Comparison of ENCODE assay signal across 14 cellular contexts in the genomic region with DNA sequence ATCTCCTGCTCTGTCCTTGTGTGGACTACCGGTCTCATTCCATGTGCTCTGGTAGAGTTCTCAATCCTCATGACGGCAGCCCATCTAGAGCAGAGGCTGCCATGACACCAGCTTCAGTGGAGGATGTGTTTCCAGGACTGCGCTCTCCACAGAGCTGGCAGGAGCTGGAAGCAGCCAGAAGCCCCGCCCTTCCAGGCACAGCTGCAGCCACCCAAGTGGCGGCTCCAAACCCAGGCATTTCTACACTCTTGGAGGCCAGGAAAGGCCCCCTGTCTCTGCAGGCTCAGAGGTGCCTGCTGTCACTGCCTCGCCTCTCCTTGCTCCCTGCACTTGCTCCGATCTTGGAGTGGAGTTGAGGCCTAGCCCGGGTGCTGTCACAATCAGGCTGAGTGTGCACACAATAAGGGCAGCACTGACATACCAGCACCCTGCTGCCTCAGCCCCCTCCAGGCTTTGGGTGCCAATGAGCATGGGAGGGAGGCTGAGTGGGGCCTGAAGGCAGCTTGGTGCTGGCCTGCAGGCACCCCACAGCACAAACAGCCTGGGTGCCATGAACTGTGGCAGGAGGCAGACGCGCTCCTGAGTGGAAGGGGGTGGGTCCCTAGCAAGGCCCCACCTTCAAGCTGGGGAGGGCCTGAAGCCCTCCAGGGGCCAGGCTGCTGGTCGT.
DNase-seq lines count a peak whose midpoint lies in the region; ATAC-seq and TF ChIP-seq lines count a peak whose summit lies in the region.
"Had no signal": no experiment of that assay in that cellular context is flagged by ENCODE, and none has a peak within 500 bp of the region (broad histone marks: within the 10 kb centered on the region; RNA-seq: fewer than 3 reads in every experiment).

No MANE protein-coding gene starts in this region.

- H3K4me1 Mint-ChIP-seq in WTC11, result peaks cover 9% of the 10 kb centered on the region
- no peaks in the 10 kb centered on the region for H3K4me1 Mint-ChIP-seq in activated CD8-positive, alpha-beta T cell treated with anti-CD3 and anti-CD28 coated beads, Interleukin-2, amount 10 ng/mL, durations not matched to agents 7 days and 5 days (ENCODE audit: low read depth)
- no peaks in the 10 kb centered on the region for H3K4me1 Mint-ChIP-seq in nephron progenitor cell

- TF ChIP-seq CTCF in WTC11 (IDR thresholded peaks at IDR 0.05), result no peak
- TF ChIP-seq CTCF in GM13977 (IDR thresholded peaks at IDR 0.05; ENCODE audit: extremely low read depth, insufficient read depth, missing control alignments), result no peak
- TF ChIP-seq CTCF in nephron progenitor cell (IDR thresholded peaks at IDR 0.05), result no peak

- no peak overlapping the region for H3K4me3 Mint-ChIP-seq in WTC11
- no peak overlapping the region for H3K4me3 Mint-ChIP-seq in activated CD8-positive, alpha-beta T cell treated with anti-CD3 and anti-CD28 coated beads, Interleukin-2, amount 10 ng/mL, durations not matched to agents 7 days and 5 days
- no peak overlapping the region for H3K4me3 Mint-ChIP-seq in nephron progenitor cell
- H3K4me3 Mint-ChIP-seq: CD4-positive, alpha-beta T cell; GM23338 had no signal

- CTCF ChIA-PET in WTC11 (lab: Charles Lee), result no interaction called here
- CTCF ChIA-PET in activated CD8-positive, alpha-beta T cell treated with anti-CD3 and anti-CD28 coated beads, Interleukin-2, amount 10 ng/mL, durations not matched to agents 7 days and 5 days (lab: Charles Lee), result no interaction called here

- in situ Hi-C loops in GM13977 (cut with MboI; ENCODE audit: low pct_unique_long_range_greater_than_20kb, low sequenced_read_pairs, unreplicated experiment), result no loop called here

- H3K27me3 Mint-ChIP-seq in WTC11 (ENCODE audit: low read depth) (no peaks in the 10 kb centered on the region), nephron progenitor cell (ENCODE audit: low read depth, poor library complexity) (no peaks in the 10 kb centered on the region)
- no peaks in the 10 kb centered on the region for H3K27me3 Mint-ChIP-seq in activated CD8-positive, alpha-beta T cell treated with anti-CD3 and anti-CD28 coated beads, Interleukin-2, amount 10 ng/mL, durations not matched to agents 7 days and 5 days (ENCODE audit: low read depth)
- H3K27me3 Mint-ChIP-seq: CD4-positive, alpha-beta T cell had no signal

- no peaks in the 10 kb centered on the region; the same call in 1 of the 2 replicates for H3K36me3 Mint-ChIP-seq in WTC11
- no peaks in the 10 kb centered on the region for H3K36me3 Mint-ChIP-seq in activated CD8-positive, alpha-beta T cell treated with anti-CD3 and anti-CD28 coated beads, Interleukin-2, amount 10 ng/mL, durations not matched to agents 7 days and 5 days (ENCODE audit: low read depth)
- H3K36me3 Mint-ChIP-seq in nephron progenitor cell (ENCODE audit: low read depth), result peaks cover 10% of the 10 kb centered on the region

- H3K27ac Mint-ChIP-seq in WTC11, result no peak overlapping the region
- H3K27ac Mint-ChIP-seq in activated CD8-positive, alpha-beta T cell treated with anti-CD3 and anti-CD28 coated beads, Interleukin-2, amount 10 ng/mL, durations not matched to agents 7 days and 5 days, result no peak overlapping the region
- no peak overlapping the region for H3K27ac Mint-ChIP-seq in nephron progenitor cell
- H3K27ac Mint-ChIP-seq: CD4-positive, alpha-beta T cell; GM23338 had no signal

- intact Hi-C loops in sciatic nerve (cut with DNase I), result no loop called here

- POLR2A ChIA-PET in WTC11 (lab: Charles Lee), result no interaction called here
- POLR2A ChIA-PET in activated CD8-positive, alpha-beta T cell treated with anti-CD3 and anti-CD28 coated beads, Interleukin-2, amount 10 ng/mL, durations not matched to agents 7 days and 5 days (lab: Charles Lee), result no interaction called here

- DNase-seq in WTC11 (ENCODE audit: low spot score), result peak; percentile 15
- peak; percentile 9 for DNase-seq in myocyte (ENCODE audit: low read depth)
- no peak for DNase-seq in sciatic nerve (ENCODE audit: low spot score)
- DNase-seq in activated CD8-positive, alpha-beta T cell treated with anti-CD3 and anti-CD28 coated beads, Interleukin-2, amount 10 ng/mL, durations not matched to agents 7 days and 5 days, result no peak
- DNase-seq in GM13977 (ENCODE audit: low spot score), result no peak
- no peak for DNase-seq in nephron progenitor cell
- DNase-seq in NCI-H2081 (lab: John Stamatoyannopoulos, UW), result no peak
- DNase-seq: ACHN; CD4-positive, alpha-beta T cell; DMS153; DMS79; GDM1; HCEC 1CT had no signal

- no peaks in the 10 kb centered on the region for H3K9me3 Mint-ChIP-seq in WTC11
- H3K9me3 Mint-ChIP-seq in activated CD8-positive, alpha-beta T cell treated with anti-CD3 and anti-CD28 coated beads, Interleukin-2, amount 10 ng/mL, durations not matched to agents 7 days and 5 days (ENCODE audit: insufficient read depth), result no peaks in the 10 kb centered on the region
- peaks cover 5% of the 10 kb centered on the region for H3K9me3 Mint-ChIP-seq in nephron progenitor cell
- H3K9me3 Mint-ChIP-seq: CD4-positive, alpha-beta T cell had no signal

- ATAC-seq in WTC11 (peak; percentile 53; the same call in 1 of the 2 replicates), sciatic nerve (peak; percentile 10)
- no peak for ATAC-seq in activated CD8-positive, alpha-beta T cell treated with anti-CD3 and anti-CD28 coated beads, Interleukin-2, amount 10 ng/mL, durations not matched to agents 7 days and 5 days
- ATAC-seq: GM23338 had no signal

TF ChIP-seq in WTC11, 78 proteins besides CTCF, POLR2A, EP300 and RAD21:
- TF ChIP-seq, protein P1, sequence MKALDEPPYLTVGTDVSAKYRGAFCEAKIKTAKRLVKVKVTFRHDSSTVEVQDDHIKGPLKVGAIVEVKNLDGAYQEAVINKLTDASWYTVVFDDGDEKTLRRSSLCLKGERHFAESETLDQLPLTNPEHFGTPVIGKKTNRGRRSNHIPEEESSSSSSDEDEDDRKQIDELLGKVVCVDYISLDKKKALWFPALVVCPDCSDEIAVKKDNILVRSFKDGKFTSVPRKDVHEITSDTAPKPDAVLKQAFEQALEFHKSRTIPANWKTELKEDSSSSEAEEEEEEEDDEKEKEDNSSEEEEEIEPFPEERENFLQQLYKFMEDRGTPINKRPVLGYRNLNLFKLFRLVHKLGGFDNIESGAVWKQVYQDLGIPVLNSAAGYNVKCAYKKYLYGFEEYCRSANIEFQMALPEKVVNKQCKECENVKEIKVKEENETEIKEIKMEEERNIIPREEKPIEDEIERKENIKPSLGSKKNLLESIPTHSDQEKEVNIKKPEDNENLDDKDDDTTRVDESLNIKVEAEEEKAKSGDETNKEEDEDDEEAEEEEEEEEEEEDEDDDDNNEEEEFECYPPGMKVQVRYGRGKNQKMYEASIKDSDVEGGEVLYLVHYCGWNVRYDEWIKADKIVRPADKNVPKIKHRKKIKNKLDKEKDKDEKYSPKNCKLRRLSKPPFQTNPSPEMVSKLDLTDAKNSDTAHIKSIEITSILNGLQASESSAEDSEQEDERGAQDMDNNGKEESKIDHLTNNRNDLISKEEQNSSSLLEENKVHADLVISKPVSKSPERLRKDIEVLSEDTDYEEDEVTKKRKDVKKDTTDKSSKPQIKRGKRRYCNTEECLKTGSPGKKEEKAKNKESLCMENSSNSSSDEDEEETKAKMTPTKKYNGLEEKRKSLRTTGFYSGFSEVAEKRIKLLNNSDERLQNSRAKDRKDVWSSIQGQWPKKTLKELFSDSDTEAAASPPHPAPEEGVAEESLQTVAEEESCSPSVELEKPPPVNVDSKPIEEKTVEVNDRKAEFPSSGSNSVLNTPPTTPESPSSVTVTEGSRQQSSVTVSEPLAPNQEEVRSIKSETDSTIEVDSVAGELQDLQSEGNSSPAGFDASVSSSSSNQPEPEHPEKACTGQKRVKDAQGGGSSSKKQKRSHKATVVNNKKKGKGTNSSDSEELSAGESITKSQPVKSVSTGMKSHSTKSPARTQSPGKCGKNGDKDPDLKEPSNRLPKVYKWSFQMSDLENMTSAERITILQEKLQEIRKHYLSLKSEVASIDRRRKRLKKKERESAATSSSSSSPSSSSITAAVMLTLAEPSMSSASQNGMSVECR (CRISPR knock-in tag; IDR thresholded peaks at IDR 0.05; ENCODE audit: borderline replicate concordance), result no peak

Comparison
In these comparisons a context has a peak if more than half of its experiments do, and no peak if none do; other contexts are left out.
1. DNase-seq: peak in WTC11 (single experiment) and myocyte (single experiment); none in sciatic nerve (single experiment), activated CD8-positive, alpha-beta T cell treated with anti-CD3 and anti-CD28 coated beads, Interleukin-2, amount 10 ng/mL, durations not matched to agents 7 days and 5 days (single experiment), GM13977 (single experiment), nephron progenitor cell (single experiment) and NCI-H2081 (0 of 2).